Comparison of ENCODE assay signal across 11 cellular contexts in the genomic region with DNA sequence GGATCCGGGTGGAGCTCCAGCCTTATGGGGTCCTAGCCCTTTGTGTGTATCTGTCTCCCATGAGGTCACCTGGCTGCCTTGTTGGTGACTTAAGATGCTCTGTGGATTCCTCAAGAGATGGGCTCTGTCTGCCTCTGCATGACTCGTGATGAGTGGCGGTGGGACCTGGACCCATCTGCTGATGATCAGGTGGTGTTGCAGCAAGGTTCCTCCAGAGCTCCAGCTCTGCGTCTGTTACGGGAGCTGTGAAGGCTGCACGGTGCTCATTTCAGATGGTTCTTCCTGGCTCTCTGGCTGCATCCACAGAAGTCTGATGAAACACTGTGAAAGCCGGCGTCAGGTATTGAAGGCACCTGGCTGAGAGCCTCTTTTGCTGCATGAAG. TPM values are rescaled to one million over a fixed set of nuclear protein-coding genes. Genes with fewer than 3 reads are reported as not detected.
DNase-seq lines count a peak whose midpoint lies in the region; ATAC-seq and TF ChIP-seq lines count a peak whose summit lies in the region.
"Had no signal": no experiment of that assay in that cellular context is flagged by ENCODE, and none has a peak within 500 bp of the region (broad histone marks: within the 10 kb centered on the region; RNA-seq: fewer than 3 reads in every experiment).

No MANE protein-coding gene starts in this region.

- peak overlapping the region; percentile 90 for H3K4me2 ChIP-seq in mammary epithelial cell (ENCODE audit: insufficient read depth, low read depth, low read length)

- H3K4me1 ChIP-seq in mammary epithelial cell (ENCODE audit: insufficient read depth, low read length) = peaks cover 23% of the 10 kb centered on the region

- no peak for ATAC-seq in HG02623 (IDR thresholded peaks at IDR 0.05; ENCODE audit: unreplicated experiment)
- ATAC-seq in HG02840 (IDR thresholded peaks at IDR 0.05; ENCODE audit: low FRiP score, unreplicated experiment) = no peak
- ATAC-seq in activated T-cell treated with anti-CD3 and anti-CD28 coated beads, Interleukin-2, amount 50 U/mL, for 72 hours (replicated peaks in 1 of 2) = no peak

- no peaks in the 10 kb centered on the region for H3K9me3 ChIP-seq in mammary epithelial cell (replicated peaks; ENCODE audit: insufficient read depth, low read length)
- H3K9me3 ChIP-seq: neutrophil, SJCRH30 had no signal

- H3K27me3 ChIP-seq in mammary epithelial cell (ENCODE audit: insufficient read depth, low read length) = no peaks in the 10 kb centered on the region
- H3K27me3 ChIP-seq: SJCRH30 had no signal

- 92% methylated on average over 7 of the region's 8 CpGs for WGBS in mammary epithelial cell (ENCODE audit: low coverage, missing lambda C conversion rate)

- H3K27ac Mint-ChIP-seq in nephron = no peak overlapping the region
- H3K27ac Mint-ChIP-seq in activated T-cell treated with anti-CD3 and anti-CD28 coated beads, Interleukin-2, amount 50 U/mL, for 72 hours = no peak overlapping the region

- H3K9ac ChIP-seq in mammary epithelial cell (ENCODE audit: insufficient read depth, low read length) = no peak overlapping the region

- peaks cover 67% of the 10 kb centered on the region for H3K79me2 ChIP-seq in mammary epithelial cell (ENCODE audit: insufficient read depth, low read length)

- peak overlapping the region; percentile 91 to 96 (median 94) for H3K4me3 Mint-ChIP-seq in nephron
- no peak overlapping the region for H3K4me3 Mint-ChIP-seq in activated T-cell treated with anti-CD3 and anti-CD28 coated beads, Interleukin-2, amount 50 U/mL, for 72 hours

- in situ Hi-C loops in mammary epithelial cell (cut with MboI; ENCODE audit: low sequenced_read_pairs in 2 of 2) = no loop called here

- DNase-seq in COLO668 (lab: John Stamatoyannopoulos, UW; ENCODE audit: unreplicated experiment) (peak; percentile 40), LoVo (ENCODE audit: low spot score) (peak; percentile 25), mammary epithelial cell (peak; percentile 23), ecto neural progenitor cell (ENCODE audit: low spot score) (no peak)
- no peak for DNase-seq in activated T-cell treated with anti-CD3 and anti-CD28 coated beads, Interleukin-2, amount 50 U/mL, for 72 hours
- DNase-seq: GDM1, SJCRH30 had no signal

- H2AFZ ChIP-seq in mammary epithelial cell (ENCODE audit: low read depth, low read length) = no peak overlapping the region

- H3K27me3 Mint-ChIP-seq in nephron (ENCODE audit: low read depth) = peaks cover 23% of the 10 kb centered on the region
- H3K27me3 Mint-ChIP-seq in activated T-cell treated with anti-CD3 and anti-CD28 coated beads, Interleukin-2, amount 50 U/mL, for 72 hours (ENCODE audit: low read depth) = peaks cover 71% of the 10 kb centered on the region

- no peaks in the 10 kb centered on the region for H3K36me3 Mint-ChIP-seq in nephron (ENCODE audit: low read depth)
- peaks cover 3 to 7% of the 10 kb centered on the region in 2 donors for H3K36me3 Mint-ChIP-seq in activated T-cell treated with anti-CD3 and anti-CD28 coated beads, Interleukin-2, amount 50 U/mL, for 72 hours (ENCODE audit: insufficient read depth in 2 of 2)

- peak overlapping the region in 1 of 3 experiments; percentile 67 for H3K4me3 ChIP-seq in mammary epithelial cell (replicated peaks in 1 of 3; ENCODE audit: insufficient read depth in 1 of 3, low read depth in 2 of 3, low read length in 3 of 3)

- H3K4me1 Mint-ChIP-seq in nephron = peaks cover 44% of the 10 kb centered on the region
- peaks cover 9% of the 10 kb centered on the region for H3K4me1 Mint-ChIP-seq in activated T-cell treated with anti-CD3 and anti-CD28 coated beads, Interleukin-2, amount 50 U/mL, for 72 hours (ENCODE audit: low read depth)

- H4K20me1 ChIP-seq in mammary epithelial cell (ENCODE audit: insufficient read depth, low read length) = peaks cover 3% of the 10 kb centered on the region

- intact Hi-C loops in mammary epithelial cell (cut with micrococcal nuclease) = loop anchor here (5.0 to 10.0 kb wide), 2 partner anchors 179 to 251 kb away; no protein-coding TSS in a partner anchor

- H3K9me3 Mint-ChIP-seq in nephron = peaks cover 2% of the 10 kb centered on the region
- no peaks in the 10 kb centered on the region for H3K9me3 Mint-ChIP-seq in activated T-cell treated with anti-CD3 and anti-CD28 coated beads, Interleukin-2, amount 50 U/mL, for 72 hours

- TF ChIP-seq CTCF in mammary epithelial cell (conservative IDR thresholded peaks at IDR 0.05 in 1 of 2, IDR thresholded peaks at IDR 0.05 in 1 of 2; ENCODE audit: extremely low read depth in 1 of 2, insufficient read depth in 1 of 2, low read depth in 1 of 2, low read length in 2 of 2) = no peak
- TF ChIP-seq CTCF in nephron (IDR thresholded peaks at IDR 0.05; ENCODE audit: unreplicated experiment in 3 of 3) = no peak

- no peak overlapping the region for H3K27ac ChIP-seq in mammary epithelial cell (ENCODE audit: insufficient read depth, low read depth, low read length)
- H3K27ac ChIP-seq: neutrophil, SJCRH30 had no signal

- no TSS peak for BruUV-seq in mammary epithelial cell (replicated peaks; lab: Mats Ljungman, UMichigan)

- dilution Hi-C loops in mammary epithelial cell (cut with HindIII; ENCODE audit: low sequenced_read_pairs) = loop anchor here (5.0 kb wide), 1 partner anchor 71 kb away; no protein-coding TSS in a partner anchor

- no peaks in the 10 kb centered on the region for H3K36me3 ChIP-seq in mammary epithelial cell (ENCODE audit: insufficient read depth, low read length)
- H3K36me3 ChIP-seq: neutrophil, SJCRH30 had no signal

- CTCF ChIA-PET in mammary epithelial cell (lab: Charles Lee; ENCODE audit: low non-redundant PET) = no interaction called here

RNA-seq across cellular contexts. Expression of gene AGAP1, which starts 2.4 kb away (rescaled TPM):
- 10 to 100 TPM; 11.2 to 28.9 TPM for total RNA-seq in mammary epithelial cell
- 21.7 TPM for polyA plus RNA-seq in mammary epithelial cell
- 58.1 TPM for polyA minus RNA-seq in mammary epithelial cell
- 1 to 10 TPM in 1 of 2 donors, under 1 TPM in 1; 0.74 to 2.9 TPM for total RNA-seq in activated T-cell treated with anti-CD3 and anti-CD28 coated beads, Interleukin-2, amount 50 U/mL, for 72 hours

Comparison
In these comparisons a context has a peak if more than half of its experiments do, and no peak if none do; other contexts are left out.
1. DNase-seq: peak in COLO668 (single experiment), LoVo (single experiment) and mammary epithelial cell (single experiment); none in ecto neural progenitor cell (single experiment) and activated T-cell treated with anti-CD3 and anti-CD28 coated beads, Interleukin-2, amount 50 U/mL, for 72 hours (0 of 2).
2. H3K4me3 Mint-ChIP-seq: peak in nephron (3 of 3); none in activated T-cell treated with anti-CD3 and anti-CD28 coated beads, Interleukin-2, amount 50 U/mL, for 72 hours (0 of 2).